35 cellular contexts compared by ENCODE assay signal in genomic region chr9:120453792-120454191, GRCh38.
"Had no signal": no experiment of that assay in that cellular context is flagged by ENCODE, and none has a peak within 500 bp of the region (broad histone marks: within the 10 kb centered on the region; RNA-seq: fewer than 3 reads in every experiment).

No MANE protein-coding gene starts in this region.

- DNase-seq: Karpas-422, Kasumi-1, KBM-7, KG1, MG63, MM.1S, MV-4-11, NCI-H1048, NCI-H1092, NCI-H1092 treated with DMSO at 0.1 percent for 48 hours, NCI-H1105, NCI-H1105 treated with DMSO at 0.1 percent for 48 hours, NCI-H1417, NCI-H1417 treated with DMSO at 0.1 percent for 48 hours, NCI-H1436, NCI-H1436 treated with DMSO at 0.1 percent for 48 hours, NCI-H146, NCI-H1694, NCI-H1694 treated with DMSO at 0.1 percent for 48 hours, NCI-H187, NCI-H187 treated with DMSO at 0.1 percent for 48 hours, NCI-H1930, NCI-H2029, NCI-H2029 treated with DMSO at 0.1 percent for 48 hours, NCI-H2081, NCI-H2081 treated with DMSO at 0.1 percent for 48 hours, NCI-H2107, NCI-H2171, NCI-H2171 treated with DMSO at 0.1 percent for 48 hours, NCI-H2227 treated with DMSO at 0.1 percent for 48 hours, NCI-H226, NCI-H345, NCI-H446, NCI-H446 treated with DMSO at 0.1 percent for 48 hours had no signal

- H3K9me3 ChIP-seq: MG63 had no signal

- H3K27me3 ChIP-seq: MG63 had no signal

- H3K27ac ChIP-seq: KMS-11 had no signal

- H3K4me3 ChIP-seq: MG63 had no signal
